In genomic region chr1:228845101-228845500, GRCh38 we compare ENCODE assay signal across 23 cellular contexts.
"Had no signal": no experiment of that assay in that cellular context is flagged by ENCODE, and none has a peak within 500 bp of the region (broad histone marks: within the 10 kb centered on the region; RNA-seq: fewer than 3 reads in every experiment).

No MANE protein-coding gene starts in this region.

- DNase-seq: colonic mucosa; cortex of kidney; dermis blood vessel endothelial cell; dorsolateral prefrontal cortex; effector CD4-positive, alpha-beta T cell; effector CD8-positive, alpha-beta T cell; effector memory CD4-positive, alpha-beta T cell; endodermal cell; erythroblast; esophagus squamous epithelium; foreskin fibroblast; foreskin keratinocyte; foreskin melanocyte; gastrocnemius medialis; glutamatergic neuron; heart left ventricle; heart right ventricle had no signal

- H3K27me3 Mint-ChIP-seq: dendritic cell treated with granulocyte-macrophage colony-stimulating factor and Interleukin-4, amounts not matched to agents 40 ng/mL and 50 ng/mL, for 4 days had no signal

- H3K36me3 ChIP-seq: colonic mucosa, esophagus muscularis mucosa, esophagus squamous epithelium, gastrocnemius medialis, gastroesophageal sphincter, heart left ventricle, heart right ventricle had no signal

- H3K4me3 ChIP-seq: colonic mucosa, coronary artery, dorsolateral prefrontal cortex, esophagus muscularis mucosa, esophagus squamous epithelium, gastrocnemius medialis, gastroesophageal sphincter, heart left ventricle, heart right ventricle had no signal

- H3K27ac ChIP-seq: colonic mucosa, coronary artery, epithelial cell of prostate, esophagus muscularis mucosa, esophagus squamous epithelium, foreskin keratinocyte, gastrocnemius medialis, gastroesophageal sphincter, heart left ventricle, heart right ventricle had no signal

- H3K27me3 ChIP-seq: colonic mucosa, dorsolateral prefrontal cortex, esophagus muscularis mucosa, esophagus squamous epithelium, foreskin keratinocyte, gastrocnemius medialis, gastroesophageal sphincter, heart left ventricle, heart right ventricle had no signal

- H3K4me3 Mint-ChIP-seq: dendritic cell treated with granulocyte-macrophage colony-stimulating factor and Interleukin-4, amounts not matched to agents 40 ng/mL and 50 ng/mL, for 4 days; endodermal cell had no signal

- H3K27ac Mint-ChIP-seq: dendritic cell treated with granulocyte-macrophage colony-stimulating factor and Interleukin-4, amounts not matched to agents 40 ng/mL and 50 ng/mL, for 4 days; endodermal cell had no signal

- H3K9me3 ChIP-seq: colonic mucosa, esophagus squamous epithelium, gastrocnemius medialis had no signal

- ATAC-seq: esophagus mucosa, foreskin keratinocyte, gastrocnemius medialis, gastroesophageal sphincter, heart left ventricle, heart right ventricle had no signal

- H3K4me1 ChIP-seq: esophagus squamous epithelium, foreskin keratinocyte, gastroesophageal sphincter had no signal
